In the genomic region with DNA sequence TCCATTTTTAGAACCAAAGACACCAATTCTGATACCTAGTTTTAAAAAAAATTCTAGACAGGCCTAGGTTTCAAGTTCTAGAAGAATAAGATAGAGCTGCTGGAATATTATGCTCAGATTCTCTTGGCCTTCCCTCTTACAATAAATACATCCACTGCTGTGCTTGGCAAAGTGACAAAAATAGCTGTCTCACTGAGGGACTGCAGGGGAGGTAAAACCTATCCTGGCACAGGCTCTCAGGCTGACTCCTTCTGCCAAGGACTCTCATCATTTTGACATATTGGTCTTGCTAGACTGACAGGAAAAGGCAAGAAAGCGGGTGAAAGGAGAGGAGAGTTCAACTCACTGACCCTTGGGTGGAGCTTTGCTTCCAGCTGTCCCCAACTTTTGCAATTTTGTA, we compare ENCODE assay signal across 17 cellular contexts.
DNase-seq lines count a peak whose midpoint lies in the region; TF ChIP-seq lines count a peak whose summit lies in the region.
"Had no signal": no experiment of that assay in that cellular context is flagged by ENCODE, and none has a peak within 500 bp of the region (broad histone marks: within the 10 kb centered on the region; RNA-seq: fewer than 3 reads in every experiment).

No MANE protein-coding gene starts in this region.

- no peak overlapping the region for H3K23ac ChIP-seq in H9 (ENCODE audit: insufficient read length, low read depth, low read length)

- H3K27me3 ChIP-seq in H9 (ENCODE audit: insufficient read depth, low read length): no peaks in the 10 kb centered on the region
- H3K27me3 ChIP-seq in neural progenitor cell: no peaks in the 10 kb centered on the region

- H3K9ac ChIP-seq in H9 (ENCODE audit: extremely low read depth, insufficient read length, low read length) (no peak overlapping the region), neural progenitor cell (no peak overlapping the region)

- H3K27me3 Mint-ChIP-seq in H9 (ENCODE audit: low read depth) (no peaks in the 10 kb centered on the region), neural progenitor cell (ENCODE audit: insufficient read depth, low read depth) (no peaks in the 10 kb centered on the region)
- H3K27me3 Mint-ChIP-seq: activated naive CD4-positive, alpha-beta T cell treated with anti-CD3 and anti-CD28 coated beads, Interleukin-2, amount 50 U/mL, for 24 hours had no signal

- H3K79me1 ChIP-seq in H9 (ENCODE audit: insufficient read depth, low read depth, low read length, poor library complexity, severe bottlenecking): no peaks in the 10 kb centered on the region

- no peaks in the 10 kb centered on the region for H3K36me3 Mint-ChIP-seq in H9 (ENCODE audit: insufficient read depth in 1 of 3, low read depth in 3 of 3)
- H3K36me3 Mint-ChIP-seq in neural progenitor cell: no peaks in the 10 kb centered on the region
- H3K36me3 Mint-ChIP-seq: activated naive CD4-positive, alpha-beta T cell treated with anti-CD3 and anti-CD28 coated beads, Interleukin-2, amount 50 U/mL, for 24 hours had no signal

- no peak for DNase-seq in H9
- DNase-seq in NCI-H2081 (lab: John Stamatoyannopoulos, UW): peak; percentile 82 to 93
- DNase-seq in SHP77 (lab: John Stamatoyannopoulos, UW): peak; percentile 54 to 71
- no peak for DNase-seq in neural progenitor cell (ENCODE audit: low spot score)
- DNase-seq in activated CD8-positive, alpha-beta memory T cell treated with anti-CD3 and anti-CD28 coated beads, Interleukin-2, amount 50 U/mL, for 48 hours: no peak
- DNase-seq in EL: no peak
- DNase-seq in DMS53 (lab: John Stamatoyannopoulos, UW): no peak
- DNase-seq: activated CD4-positive, alpha-beta T cell treated with anti-CD3 and anti-CD28 coated beads, Interleukin-2, amount 50 U/mL, for 4 hours; activated T-cell treated with anti-CD3 and anti-CD28 coated beads, Interleukin-2, amount 50 U/mL, for 1 hour; AML-193; Caco-2; erythroblast; IMR-90; lower lobe of right lung; posterior cingulate gyrus; stimulated activated CD4-positive, alpha-beta T cell treated with anti-CD3 and anti-CD28 coated beads, Interleukin-4, amount 100 ng/mL, for 1 hour had no signal

- H3K36me3 ChIP-seq in neural progenitor cell: no peaks in the 10 kb centered on the region
- H3K36me3 ChIP-seq: lower lobe of right lung had no signal

- no peaks in the 10 kb centered on the region for H3F3A ChIP-seq in neural progenitor cell (ENCODE audit: low read depth)

- H3K4me2 ChIP-seq in H9 (ENCODE audit: insufficient read depth, insufficient read length, low read length) (no peak overlapping the region), neural progenitor cell (no peak overlapping the region)

- H2BK120ac ChIP-seq in H9 (ENCODE audit: low read depth, low read length, poor library complexity, severe bottlenecking): no peak overlapping the region

- H2BK20ac ChIP-seq in H9 (ENCODE audit: low read depth, low read length, poor library complexity, severe bottlenecking): no peak overlapping the region

- no peaks in the 10 kb centered on the region for H3K79me2 ChIP-seq in H9 (ENCODE audit: insufficient read depth, low read length)
- no peaks in the 10 kb centered on the region for H3K79me2 ChIP-seq in neural progenitor cell (ENCODE audit: low read depth)

- no peak overlapping the region for H4K5ac ChIP-seq in H9 (ENCODE audit: insufficient read length, low read depth, low read length)

- no peak overlapping the region for H2BK15ac ChIP-seq in H9 (ENCODE audit: low read depth, low read length)

- H3K4me1 Mint-ChIP-seq in H9 (peaks cover 4 to 11% of the 10 kb centered on the region in 2 experiments), neural progenitor cell (no peaks in the 10 kb centered on the region)
- H3K4me1 Mint-ChIP-seq: activated naive CD4-positive, alpha-beta T cell treated with anti-CD3 and anti-CD28 coated beads, Interleukin-2, amount 50 U/mL, for 24 hours had no signal

- H2AFZ ChIP-seq in H9 (ENCODE audit: low read length) (no peak overlapping the region), neural progenitor cell (replicated peaks) (peak overlapping the region; percentile 59)

- H3K4me3 Mint-ChIP-seq in H9: no peak overlapping the region
- H3K4me3 Mint-ChIP-seq in neural progenitor cell: no peak overlapping the region
- H3K4me3 Mint-ChIP-seq: activated naive CD4-positive, alpha-beta T cell treated with anti-CD3 and anti-CD28 coated beads, Interleukin-2, amount 50 U/mL, for 24 hours had no signal

- no peak overlapping the region for H2BK5ac ChIP-seq in H9 (ENCODE audit: insufficient read length, low read length)

- H3K27ac Mint-ChIP-seq in H9: peak overlapping the region in 2 of 3 experiments; percentile 41 to 73; a peak in 2 of 7 replicates
- no peak overlapping the region for H3K27ac Mint-ChIP-seq in neural progenitor cell
- H3K27ac Mint-ChIP-seq: activated naive CD4-positive, alpha-beta T cell treated with anti-CD3 and anti-CD28 coated beads, Interleukin-2, amount 50 U/mL, for 24 hours had no signal

- no peak overlapping the region for H3K56ac ChIP-seq in H9 (ENCODE audit: insufficient read length, low read depth, low read length)

- H4K8ac ChIP-seq in H9 (replicated peaks; ENCODE audit: insufficient read length, low read depth, low read length): no peak overlapping the region

- H3K23me2 ChIP-seq in H9 (ENCODE audit: insufficient read length, low read depth, low read length, poor library complexity, severe bottlenecking): no peaks in the 10 kb centered on the region

- H2BK12ac ChIP-seq in H9 (ENCODE audit: insufficient read length, low read depth, low read length): no peak overlapping the region

- no peak overlapping the region for H2AK5ac ChIP-seq in H9 (ENCODE audit: insufficient read length, low read length)

- H3K9me3 ChIP-seq in H9 (ENCODE audit: control insufficient read depth, low read depth, low read length) (no peaks in the 10 kb centered on the region), neural progenitor cell (ENCODE audit: low read depth) (no peaks in the 10 kb centered on the region)
- H3K9me3 ChIP-seq: Caco-2 had no signal

- H3K9me3 Mint-ChIP-seq in H9: peaks cover 0 to 4% of the 10 kb centered on the region in 2 experiments; a peak in 1 of 5 replicates
- peaks cover 2% of the 10 kb centered on the region for H3K9me3 Mint-ChIP-seq in neural progenitor cell

- no peak overlapping the region for H3K18ac ChIP-seq in H9 (ENCODE audit: insufficient read length, low read depth, low read length)

- WGBS in H9 (ENCODE audit: extremely low coverage, insufficient read length, low lambda C conversion rate): no CpG with 5 or more reads among the region's 1 CpG

- H3K27ac ChIP-seq in H9 (ENCODE audit: insufficient read length, low read depth, low read length) (no peak overlapping the region), neural progenitor cell (no peak overlapping the region)
- H3K27ac ChIP-seq: lower lobe of right lung had no signal

- H3K4me3 ChIP-seq in neural progenitor cell: no peak overlapping the region
- H3K4me3 ChIP-seq: lower lobe of right lung had no signal

- no peaks in the 10 kb centered on the region for H3K4me1 ChIP-seq in H9 (ENCODE audit: insufficient read depth, low read length)
- peaks cover 15% of the 10 kb centered on the region for H3K4me1 ChIP-seq in neural progenitor cell
- H3K4me1 ChIP-seq: Caco-2, lower lobe of right lung had no signal

- H4K91ac ChIP-seq in H9 (ENCODE audit: insufficient read length, low read depth, low read length): no peak overlapping the region

- no peak for TF ChIP-seq CTCF in H9 (conservative IDR thresholded peaks at IDR 0.05)
- no peak for TF ChIP-seq CTCF in neural progenitor cell (IDR thresholded peaks at IDR 0.05)

- no peak overlapping the region for H3T11ph ChIP-seq in H9 (ENCODE audit: low read length)

- H4K20me1 ChIP-seq in H9 (ENCODE audit: control insufficient read depth, insufficient read depth, insufficient read length) (no peaks in the 10 kb centered on the region), neural progenitor cell (ENCODE audit: low read depth) (no peaks in the 10 kb centered on the region)

- no peak overlapping the region for H3K4ac ChIP-seq in H9 (ENCODE audit: low read depth, low read length)

- H3K14ac ChIP-seq in H9 (ENCODE audit: insufficient read depth, low read length): no peak overlapping the region

Comparison
In these comparisons a context has a peak if more than half of its experiments do, and no peak if none do; other contexts are left out.
1. DNase-seq: peak in NCI-H2081 (2 of 2) and SHP77 (2 of 2); none in H9 (single experiment), neural progenitor cell (single experiment), activated CD8-positive, alpha-beta memory T cell treated with anti-CD3 and anti-CD28 coated beads, Interleukin-2, amount 50 U/mL, for 48 hours (single experiment), EL (single experiment) and DMS53 (single experiment).